Comparison of ENCODE assay signal across 8 cellular contexts in genomic region chr19:32674153-32674958, GRCh38. TPM values are rescaled to one million over a fixed set of nuclear protein-coding genes. Genes with fewer than 3 reads are reported as not detected.
DNase-seq lines count a peak whose midpoint lies in the region; ATAC-seq and FAIRE-seq lines count a peak whose summit lies in the region.

No MANE protein-coding gene starts in this region.

- no peaks in the 10 kb centered on the region for H3K36me3 ChIP-seq in SJCRH30

- H3K27ac ChIP-seq in SJCRH30 = no peak overlapping the region

- DNase-seq in 8988T = peak; percentile 50
- peak; percentile 28 for DNase-seq in GM18507 (ENCODE audit: extremely low spot score, insufficient read length, low read depth)
- no peak for DNase-seq in SJCRH30
- peak; percentile 81 for DNase-seq in posterior vena cava (ENCODE audit: low spot score)
- DNase-seq in GDM1 (lab: John Stamatoyannopoulos, UW) = no peak
- DNase-seq in NCI-H1436 treated with DMSO at 0.1 percent for 48 hours (lab: John Stamatoyannopoulos, UW) = no peak

- H3K4me1 ChIP-seq in SJCRH30 = peaks cover 16% of the 10 kb centered on the region

- intact Hi-C loops in posterior vena cava (cut with DNase I) = no loop called here

- peak; percentile 5 for ATAC-seq in esophagus mucosa
- no peak for ATAC-seq in HG03520 (IDR thresholded peaks at IDR 0.05; ENCODE audit: unreplicated experiment)

- H3K9me3 ChIP-seq in SJCRH30 (replicated peaks) = no peaks in the 10 kb centered on the region

- no peak for FAIRE-seq in GM18507 (lab: Jason Lieb, UNC)

- no peaks in the 10 kb centered on the region for H3K27me3 ChIP-seq in SJCRH30

- peak overlapping the region; percentile 90 for H3K4me3 ChIP-seq in SJCRH30

RNA-seq across cellular contexts. Expression of gene ANKRD27, which starts 0.6 kb away (rescaled TPM):
- 32.2 and 33.8 TPM in 2 replicates for total RNA-seq in SJCRH30 (2014; rRNA removed; shearing (Covaris generic))
- total RNA-seq in esophagus mucosa (22.3 TPM), posterior vena cava (10 to 100 TPM; 25.2 to 38.1 TPM)

RNA-seq across cellular contexts. Expression of gene RGS9BP, which starts 1.3 kb away (rescaled TPM):
- total RNA-seq in SJCRH30 (2014; rRNA removed; shearing (Covaris generic)) = 0.18 and 0.38 TPM in 2 replicates
- 0.16 TPM for total RNA-seq in esophagus mucosa
- under 1 TPM; 0.14 to 0.24 TPM for total RNA-seq in posterior vena cava

RNA-seq across cellular contexts. Expression of gene NUDT19, which starts 17.3 kb away (rescaled TPM):
- total RNA-seq in SJCRH30 (2014; rRNA removed; shearing (Covaris generic)) = 21.0 and 21.7 TPM in 2 replicates
- 13.4 TPM for total RNA-seq in esophagus mucosa
- 1 to 10 TPM; 7.1 to 8.1 TPM for total RNA-seq in posterior vena cava

RNA-seq across cellular contexts. Expression of gene TDRD12, which starts 45.2 kb away (rescaled TPM):
- total RNA-seq in SJCRH30 (2014; rRNA removed; shearing (Covaris generic)) = 0.18 and 0.26 TPM in 2 replicates
- 0.08 TPM for total RNA-seq in esophagus mucosa
- total RNA-seq in posterior vena cava = under 1 TPM; 0.24 to 0.65 TPM

Comparison
In these comparisons a context has a peak if more than half of its experiments do, and no peak if none do; other contexts are left out.
1. DNase-seq: peak in 8988T (single experiment), GM18507 (single experiment) and posterior vena cava (single experiment); none in SJCRH30 (0 of 2), GDM1 (single experiment) and NCI-H1436 treated with DMSO at 0.1 percent for 48 hours (single experiment).